Comparison of ENCODE assay signal across 8 cellular contexts in the genomic region with DNA sequence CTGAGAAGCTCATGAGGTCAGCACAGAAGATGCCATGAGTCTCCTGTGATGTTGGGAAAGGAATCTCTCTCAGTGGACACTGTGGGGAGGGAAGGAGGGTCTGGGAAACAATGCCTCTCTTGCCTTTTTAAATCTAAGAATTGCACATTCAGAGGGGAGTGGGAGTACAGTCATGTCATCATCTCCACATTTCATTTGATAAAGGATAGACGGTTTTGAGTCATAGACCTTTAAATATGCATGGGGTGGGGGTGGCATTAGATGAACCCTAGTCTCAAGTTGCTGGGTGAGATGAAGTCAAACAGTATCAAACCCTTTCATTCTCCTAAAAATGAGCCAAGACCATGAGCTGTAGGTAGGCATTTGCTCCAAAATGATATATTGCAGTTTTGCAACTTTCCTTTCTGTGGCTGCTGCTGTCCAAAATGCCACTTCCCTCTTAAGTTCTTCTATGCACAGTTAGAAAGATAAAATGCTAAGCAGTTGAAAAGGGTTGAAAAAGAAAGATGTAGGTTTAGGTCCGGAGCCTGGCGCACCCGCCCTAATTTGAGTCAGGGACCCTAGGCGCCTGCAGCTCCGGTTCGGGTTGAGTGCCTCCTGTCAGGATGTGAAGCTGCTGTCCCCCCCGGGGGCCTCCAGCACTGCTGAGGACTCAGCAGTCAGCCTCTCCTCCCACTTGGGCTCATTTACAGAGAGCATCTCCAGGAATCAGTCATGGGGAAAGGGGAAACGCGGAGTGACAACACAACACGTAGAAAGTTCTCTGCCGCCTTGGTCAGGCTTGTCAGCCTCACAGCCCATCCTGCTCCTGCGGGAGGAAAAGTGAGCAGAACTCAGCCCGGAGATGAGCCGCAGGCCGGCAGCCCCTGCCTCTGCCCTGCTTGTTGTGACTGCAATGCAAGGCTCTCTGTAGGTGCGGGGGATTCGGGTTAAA.
DNase-seq lines count a peak whose midpoint lies in the region.

No MANE protein-coding gene starts in this region.

- in situ Hi-C loops in ACHN (cut with HindIII; ENCODE audit: low pct_ligation_motif_present, low pct_unique_long_range_greater_than_20kb, low sequenced_read_pairs), result no loop called here

- peak overlapping the region; percentile 76 for H3K4me3 Mint-ChIP-seq in activated naive CD4-positive, alpha-beta T cell treated with anti-CD3 and anti-CD28 coated beads, Interleukin-2, amount 10 ng/mL, durations not matched to agents 7 days and 5 days

- H3K27ac Mint-ChIP-seq in activated naive CD4-positive, alpha-beta T cell treated with anti-CD3 and anti-CD28 coated beads, Interleukin-2, amount 10 ng/mL, durations not matched to agents 7 days and 5 days, result peak overlapping the region; percentile 93

- H3K9me3 Mint-ChIP-seq in activated naive CD4-positive, alpha-beta T cell treated with anti-CD3 and anti-CD28 coated beads, Interleukin-2, amount 10 ng/mL, durations not matched to agents 7 days and 5 days, result no peaks in the 10 kb centered on the region

- H3K4me1 Mint-ChIP-seq in activated naive CD4-positive, alpha-beta T cell treated with anti-CD3 and anti-CD28 coated beads, Interleukin-2, amount 10 ng/mL, durations not matched to agents 7 days and 5 days, result peaks cover 57% of the 10 kb centered on the region

- peaks cover 2% of the 10 kb centered on the region for H3K36me3 Mint-ChIP-seq in activated naive CD4-positive, alpha-beta T cell treated with anti-CD3 and anti-CD28 coated beads, Interleukin-2, amount 10 ng/mL, durations not matched to agents 7 days and 5 days

- DNase-seq in DMS53 (lab: John Stamatoyannopoulos, UW) (peak; percentile 17), DMS53 treated with DMSO at 0.1 percent for 48 hours (lab: John Stamatoyannopoulos, UW; ENCODE audit: unreplicated experiment) (no peak), OCI-M1 (lab: John Stamatoyannopoulos, UW) (peak; percentile 77), left kidney (ENCODE audit: low read depth, low spot score) (peak; percentile 86), GOT3 (lab: John Stamatoyannopoulos, UW) (no peak), ACHN (no peak)
- peak; percentile 59 for DNase-seq in activated naive CD4-positive, alpha-beta T cell treated with anti-CD3 and anti-CD28 coated beads, Interleukin-2, amount 10 ng/mL, durations not matched to agents 7 days and 5 days
- DNase-seq in stimulated activated CD8-positive, alpha-beta memory T cell treated with anti-CD3 and anti-CD28 coated beads, Interleukin-7, amount 100 ng/mL, for 24 hours (ENCODE audit: low read depth), result peak; percentile 7

- H3K27me3 Mint-ChIP-seq in activated naive CD4-positive, alpha-beta T cell treated with anti-CD3 and anti-CD28 coated beads, Interleukin-2, amount 10 ng/mL, durations not matched to agents 7 days and 5 days, result no peaks in the 10 kb centered on the region

- CTCF ChIA-PET in activated naive CD4-positive, alpha-beta T cell treated with anti-CD3 and anti-CD28 coated beads, Interleukin-2, amount 10 ng/mL, durations not matched to agents 7 days and 5 days (lab: Charles Lee), result no interaction called here

Comparison
In these comparisons a context has a peak if more than half of its experiments do, and no peak if none do; other contexts are left out.
1. DNase-seq: peak in DMS53 (single experiment), OCI-M1 (single experiment), activated naive CD4-positive, alpha-beta T cell treated with anti-CD3 and anti-CD28 coated beads, Interleukin-2, amount 10 ng/mL, durations not matched to agents 7 days and 5 days (single experiment), left kidney (single experiment) and stimulated activated CD8-positive, alpha-beta memory T cell treated with anti-CD3 and anti-CD28 coated beads, Interleukin-7, amount 100 ng/mL, for 24 hours (single experiment); none in DMS53 treated with DMSO at 0.1 percent for 48 hours (single experiment), GOT3 (single experiment) and ACHN (single experiment).